11 cellular contexts compared by ENCODE assay signal in genomic region chr20:17964632-17965031, GRCh38. TPM values are rescaled to one million over a fixed set of nuclear protein-coding genes. Genes with fewer than 3 reads are reported as not detected.
A peak's percentile ranks its signal among the peaks of the same experiment; 100 is the strongest.
DNase-seq lines count a peak whose midpoint lies in the region; ATAC-seq and TF ChIP-seq lines count a peak whose summit lies in the region.
"Had no signal": no experiment of that assay in that cellular context is flagged by ENCODE, and none has a peak within 500 bp of the region (broad histone marks: within the 10 kb centered on the region; RNA-seq: fewer than 3 reads in every experiment).

No MANE protein-coding gene starts in this region.

- no peak overlapping the region for H2AFZ ChIP-seq in IMR-90 (replicated peaks; ENCODE audit: low read length, poor library complexity)
- no peak overlapping the region for H2AFZ ChIP-seq in mammary epithelial cell (ENCODE audit: low read depth, low read length)

- H4K91ac ChIP-seq in IMR-90 (ENCODE audit: insufficient read depth, low read depth, low read length) = no peak overlapping the region

- H3K4me3 ChIP-seq in BLaER1 (peak overlapping the region; percentile 92), IMR-90 (ENCODE audit: insufficient read depth, low read depth, low read length) (no peak overlapping the region), mammary epithelial cell (replicated peaks in 1 of 3; ENCODE audit: insufficient read depth in 1 of 3, low read depth in 2 of 3, low read length in 3 of 3) (no peak overlapping the region)
- peak overlapping the region; percentile 91 for H3K4me3 ChIP-seq in naive thymus-derived CD4-positive, alpha-beta T cell (ENCODE audit: low read length)
- H3K4me3 ChIP-seq: prostate gland had no signal

- peak overlapping the region in 8 of 9 donors; percentile 34 to 96 (median 80) for H3K27ac Mint-ChIP-seq in naive thymus-derived CD4-positive, alpha-beta T cell

- TF ChIP-seq CTCF in IMR-90 (conservative IDR thresholded peaks at IDR 0.05; ENCODE audit: low read depth, low read length) = no peak
- no peak for TF ChIP-seq CTCF in mammary epithelial cell (conservative IDR thresholded peaks at IDR 0.05 in 1 of 2, IDR thresholded peaks at IDR 0.05 in 1 of 2; ENCODE audit: extremely low read depth in 1 of 2, insufficient read depth in 1 of 2, low read depth in 1 of 2, low read length in 2 of 2)

- H3K4me1 ChIP-seq in BLaER1 (peaks cover 43% of the 10 kb centered on the region), IMR-90 (ENCODE audit: control insufficient read depth, insufficient read depth, low read length) (peaks cover 15% of the 10 kb centered on the region), mammary epithelial cell (ENCODE audit: insufficient read depth, low read length) (peaks cover 52% of the 10 kb centered on the region)
- peaks cover 42 to 45% of the 10 kb centered on the region in 2 donors for H3K4me1 ChIP-seq in naive thymus-derived CD4-positive, alpha-beta T cell (ENCODE audit: control insufficient read depth in 2 of 2, insufficient read depth in 2 of 2, low read length in 2 of 2)
- H3K4me1 ChIP-seq: prostate gland had no signal

- H3K79me2 ChIP-seq in mammary epithelial cell (ENCODE audit: insufficient read depth, low read length) = peaks cover 98% of the 10 kb centered on the region

- H3K4me2 ChIP-seq in BLaER1 = peak overlapping the region; percentile 96
- H3K4me2 ChIP-seq in IMR-90 (ENCODE audit: low read depth, low read length) = peak overlapping the region; percentile 2; the same call in 1 of the 2 replicates
- H3K4me2 ChIP-seq in mammary epithelial cell (ENCODE audit: insufficient read depth, low read depth, low read length) = peak overlapping the region; percentile 90

- H4K20me1 ChIP-seq in BLaER1 (peaks cover 87% of the 10 kb centered on the region), IMR-90 (ENCODE audit: insufficient read depth, low read length) (peaks cover 80% of the 10 kb centered on the region), mammary epithelial cell (ENCODE audit: insufficient read depth, low read length) (peaks cover 9% of the 10 kb centered on the region)

- DNase-seq in IMR-90 = no peak
- no peak for DNase-seq in mammary epithelial cell
- no peak for DNase-seq in naive thymus-derived CD4-positive, alpha-beta T cell
- DNase-seq in GF-D8 (lab: John Stamatoyannopoulos, UW) = no peak
- no peak for DNase-seq in central memory CD4-positive, alpha-beta T cell
- DNase-seq in HCEC 1CT = no peak
- DNase-seq: activated effector memory CD4-positive, alpha-beta T cell treated with Interleukin-2 at 50 U/mL for 16 hours; NCI-H748 treated with DMSO at 0.1 percent for 48 hours had no signal

- no peak overlapping the region for H3K14ac ChIP-seq in IMR-90 (replicated peaks; ENCODE audit: low read depth, low read length)

- ATAC-seq in IMR-90 (ENCODE audit: low read depth) = no peak
- ATAC-seq in naive thymus-derived CD4-positive, alpha-beta T cell = no peak
- ATAC-seq in GM21717 (IDR thresholded peaks at IDR 0.05; ENCODE audit: unreplicated experiment) = no peak

- dilution Hi-C loops in IMR-90 (cut with HindIII; ENCODE audit: low sequenced_read_pairs, unreplicated experiment) (no loop called here), mammary epithelial cell (cut with HindIII; ENCODE audit: low sequenced_read_pairs) (no loop called here)

- H2BK20ac ChIP-seq in IMR-90 (ENCODE audit: low read depth, low read length) = no peak overlapping the region

- no peak overlapping the region for H2AK5ac ChIP-seq in IMR-90 (ENCODE audit: low read depth, low read length)

- no peak overlapping the region for H3K18ac ChIP-seq in IMR-90 (ENCODE audit: low read depth, low read length)

- no peak overlapping the region for H3K4ac ChIP-seq in IMR-90 (ENCODE audit: low read depth, low read length)

- H3K27me3 Mint-ChIP-seq in naive thymus-derived CD4-positive, alpha-beta T cell = no peaks in the 10 kb centered on the region

- intact Hi-C loops in IMR-90 (cut with micrococcal nuclease) (no loop called here), mammary epithelial cell (cut with micrococcal nuclease) (loop anchor here (5.0 kb wide), 1 partner anchor 503 kb away; the partner anchor contains the start of genes DZANK1 and POLR3F)
- intact Hi-C loops in naive thymus-derived CD4-positive, alpha-beta T cell (cut with micrococcal nuclease) = loop anchor here (5.0 to 10.0 kb wide), 4 partner anchors 430 to 1392 kb away; partner anchors contain the start of genes KIF16B (in 2 of the 2), BFSP1 (in 1 of the 2) and SMIM26 (in 1 of the 2)

- 63% methylated on average over 1 of the region's 3 CpGs; no CpG with 5 or more reads in 1 of the 2 experiments for WGBS in IMR-90 (ENCODE audit: extremely low coverage in 2 of 2, insufficient read length in 1 of 2), 2 experiments
- WGBS in mammary epithelial cell (ENCODE audit: low coverage, missing lambda C conversion rate) = 95% methylated on average over 3 of the region's 3 CpGs

- peak overlapping the region; percentile 41 to 95 (median 89) for H3K4me3 Mint-ChIP-seq in naive thymus-derived CD4-positive, alpha-beta T cell

- H3K56ac ChIP-seq in IMR-90 (ENCODE audit: extremely low read depth, insufficient read depth, low read length) = peak overlapping the region; percentile 16; the same call in 1 of the 2 replicates

- H3K9me3 ChIP-seq in BLaER1 (no peaks in the 10 kb centered on the region), IMR-90 (ENCODE audit: control insufficient read depth, insufficient read depth, low read length) (no peaks in the 10 kb centered on the region), mammary epithelial cell (replicated peaks; ENCODE audit: insufficient read depth, low read length) (no peaks in the 10 kb centered on the region)
- no peaks in the 10 kb centered on the region for H3K9me3 ChIP-seq in naive thymus-derived CD4-positive, alpha-beta T cell (ENCODE audit: control insufficient read depth in 2 of 3, low read length in 3 of 3)
- H3K9me3 ChIP-seq: prostate gland had no signal

- H3K36me3 Mint-ChIP-seq in naive thymus-derived CD4-positive, alpha-beta T cell = peaks cover 0 to 42% (median 0%) of the 10 kb centered on the region in 5 donors

- H3K9me1 ChIP-seq in IMR-90 (ENCODE audit: insufficient read depth, low read length) = peaks cover 13% of the 10 kb centered on the region

- H2BK15ac ChIP-seq in IMR-90 (ENCODE audit: low read depth, low read length) = no peak overlapping the region

- peak overlapping the region; percentile 86 for H3K23ac ChIP-seq in IMR-90 (ENCODE audit: low read depth, low read length)

- H3K27ac ChIP-seq in BLaER1 (peak overlapping the region; percentile 100), IMR-90 (ENCODE audit: insufficient read depth, low read length) (no peak overlapping the region; the same call in 1 of the 2 replicates), mammary epithelial cell (ENCODE audit: insufficient read depth, low read depth, low read length) (no peak overlapping the region)
- H3K27ac ChIP-seq in naive thymus-derived CD4-positive, alpha-beta T cell (ENCODE audit: low read depth, low read length) = no peak overlapping the region
- H3K27ac ChIP-seq: prostate gland had no signal

- in situ Hi-C loops in IMR-90 (cut with MboI; ENCODE audit: low sequenced_read_pairs) (no loop called here), mammary epithelial cell (cut with MboI; ENCODE audit: low sequenced_read_pairs in 2 of 2) (loop anchor here in 1 of 2 donors (25.0 kb wide), 2 partner anchors 323 to 452 kb away; partner anchors contain the start of gene ZNF133)

- TF ChIP-seq POLR2A in IMR-90 (IDR thresholded peaks at IDR 0.05; ENCODE audit: low read depth, low read length) = no peak

- H2BK120ac ChIP-seq in IMR-90 (ENCODE audit: low read depth, low read length) = no peak overlapping the region

- no peak for TF ChIP-seq RAD21 in IMR-90 (IDR thresholded peaks at IDR 0.05; ENCODE audit: low read length)

- peaks cover 0 to 24% of the 10 kb centered on the region in 2 experiments; a peak in 2 of 4 replicates for H3K79me1 ChIP-seq in IMR-90 (ENCODE audit: low read depth in 1 of 2, low read length in 2 of 2)

- CTCF ChIA-PET in IMR-90 (lab: Yijun Ruan, JAX) = no interaction called here
- CTCF ChIA-PET in mammary epithelial cell (lab: Charles Lee; ENCODE audit: low non-redundant PET) = interaction anchor here (0.7 kb wide), 1 partner anchor 408 kb away, joined by 3 read pairs; no protein-coding TSS in a partner anchor
- CTCF ChIA-PET in naive thymus-derived CD4-positive, alpha-beta T cell (lab: Charles Lee) = interaction anchor here (3.0 kb wide), 1 partner anchor 9 kb away, joined by 18 read pairs; no protein-coding TSS in a partner anchor

- H3K36me3 ChIP-seq in BLaER1 (peaks cover 42% of the 10 kb centered on the region), IMR-90 (ENCODE audit: control insufficient read depth, insufficient read depth, low read length) (peaks cover 8% of the 10 kb centered on the region), mammary epithelial cell (ENCODE audit: insufficient read depth, low read length) (peaks cover 11% of the 10 kb centered on the region)
- H3K36me3 ChIP-seq in naive thymus-derived CD4-positive, alpha-beta T cell (ENCODE audit: control insufficient read depth in 2 of 3, insufficient read depth in 3 of 3, low read length in 3 of 3) = no peaks in the 10 kb centered on the region
- H3K36me3 ChIP-seq: prostate gland had no signal

- BruUV-seq in IMR-90 (replicated peaks; lab: Mats Ljungman, UMichigan) = no TSS peak
- no TSS peak for BruUV-seq in mammary epithelial cell (replicated peaks; lab: Mats Ljungman, UMichigan)

- H3K9ac ChIP-seq in BLaER1 (peak overlapping the region; percentile 100), IMR-90 (ENCODE audit: low read depth, low read length) (no peak overlapping the region), mammary epithelial cell (ENCODE audit: insufficient read depth, low read length) (no peak overlapping the region)

- peaks cover 54 to 76% (median 70%) of the 10 kb centered on the region in 7 donors for H3K4me1 Mint-ChIP-seq in naive thymus-derived CD4-positive, alpha-beta T cell

- peaks cover 0 to 2% (median 0%) of the 10 kb centered on the region in 11 donors for H3K9me3 Mint-ChIP-seq in naive thymus-derived CD4-positive, alpha-beta T cell

- H4K8ac ChIP-seq in IMR-90 (ENCODE audit: low read depth in 2 of 2, low read length in 2 of 2) = peak overlapping the region in 1 of 2 experiments; percentile 49; a peak in 2 of 4 replicates

- H2AK9ac ChIP-seq in IMR-90 (replicated peaks; ENCODE audit: low read depth, low read length, poor library complexity) = no peak overlapping the region

- H2BK5ac ChIP-seq in IMR-90 (ENCODE audit: low read depth, low read length, poor library complexity, severe bottlenecking) = no peak overlapping the region

- H4K5ac ChIP-seq in IMR-90 (ENCODE audit: low read depth, low read length) = no peak overlapping the region

- POLR2A ChIA-PET in IMR-90 (lab: Charles Lee; ENCODE audit: unreplicated experiment) = no interaction called here
- POLR2A ChIA-PET in naive thymus-derived CD4-positive, alpha-beta T cell (lab: Charles Lee) = interaction anchor here (1.2 to 1.8 kb wide), 3 partner anchors 9 to 282 kb away, joined by 4 to 6 read pairs (median 5); partner anchors contain the start of gene RRBP1

- H3K27me3 ChIP-seq in BLaER1 = no peaks in the 10 kb centered on the region
- no peaks in the 10 kb centered on the region for H3K27me3 ChIP-seq in IMR-90 (ENCODE audit: control insufficient read depth, insufficient read depth, low read length)
- H3K27me3 ChIP-seq in mammary epithelial cell (ENCODE audit: insufficient read depth, low read length) = no peaks in the 10 kb centered on the region
- H3K27me3 ChIP-seq in naive thymus-derived CD4-positive, alpha-beta T cell (ENCODE audit: control insufficient read depth in 2 of 2, insufficient read depth in 2 of 2, low read length in 2 of 2) = no peaks in the 10 kb centered on the region

RNA-seq across cellular contexts. Expression of gene SNX5, which starts 4.0 kb away (rescaled TPM):
- total RNA-seq in IMR-90 (2012; rRNA removed) (65.4 and 85.0 TPM in 2 replicates), mammary epithelial cell (100 to 1,000 TPM in 1 of 2 donors, 10 to 100 TPM in 1; 68.0 to 137 TPM)
- polyA plus RNA-seq in IMR-90 (2012; rRNA removed) (76.7 and 92.8 TPM in 2 replicates), mammary epithelial cell (91.8 TPM)
- 36.7 and 37.4 TPM in 2 replicates for polyA plus RNA-seq in IMR-90 (2012; cell fraction: cytosol; rRNA removed)
- polyA plus RNA-seq in IMR-90 (2012; cell fraction: nucleus; rRNA removed; ENCODE audit: low replicate concordance) = 163 and 192 TPM in 2 replicates
- polyA minus RNA-seq in mammary epithelial cell = 93.1 TPM
- 100 to 1,000 TPM in 1 of 5 experiments, 10 to 100 TPM in 4; 41.4 to 148 (median 61.9) TPM for total RNA-seq in naive thymus-derived CD4-positive, alpha-beta T cell
- polyA plus RNA-seq in naive thymus-derived CD4-positive, alpha-beta T cell = 10 to 100 TPM; 40.2 to 68.0 TPM

RNA-seq across cellular contexts. Expression of gene MGME1, which starts 4.2 kb away (rescaled TPM):
- total RNA-seq in IMR-90 (2012; rRNA removed) = 7.2 and 8.1 TPM in 2 replicates
- polyA plus RNA-seq in IMR-90 (2012; rRNA removed) = 7.1 and 9.3 TPM in 2 replicates
- polyA plus RNA-seq in IMR-90 (2012; cell fraction: cytosol; rRNA removed) = 2.2 and 2.3 TPM in 2 replicates
- polyA plus RNA-seq in IMR-90 (2012; cell fraction: nucleus; rRNA removed; ENCODE audit: low replicate concordance) = 4.7 and 13.8 TPM in 2 replicates
- total RNA-seq in mammary epithelial cell = 10 to 100 TPM; 15.8 to 36.2 TPM
- 22.4 TPM for polyA plus RNA-seq in mammary epithelial cell
- 12.3 TPM for polyA minus RNA-seq in mammary epithelial cell
- 10 to 100 TPM in 4 of 5 experiments, 1 to 10 TPM in 1; 4.9 to 41.0 (median 13.1) TPM for total RNA-seq in naive thymus-derived CD4-positive, alpha-beta T cell
- polyA plus RNA-seq in naive thymus-derived CD4-positive, alpha-beta T cell = 10 to 100 TPM in 1 of 2 donors, 1 to 10 TPM in 1; 5.4 to 13.3 TPM

Comparison
In these comparisons a context has a peak if more than half of its experiments do, and no peak if none do; other contexts are left out.
1. H3K4me2 ChIP-seq: peak in every context shown above with its lines; median percentile 96 in BLaER1; 90 in mammary epithelial cell; 2 in IMR-90.
2. H3K4me3 ChIP-seq: peak in BLaER1 (single experiment) and naive thymus-derived CD4-positive, alpha-beta T cell (single experiment); none in IMR-90 (single experiment) and mammary epithelial cell (0 of 3).